In the genomic region with DNA sequence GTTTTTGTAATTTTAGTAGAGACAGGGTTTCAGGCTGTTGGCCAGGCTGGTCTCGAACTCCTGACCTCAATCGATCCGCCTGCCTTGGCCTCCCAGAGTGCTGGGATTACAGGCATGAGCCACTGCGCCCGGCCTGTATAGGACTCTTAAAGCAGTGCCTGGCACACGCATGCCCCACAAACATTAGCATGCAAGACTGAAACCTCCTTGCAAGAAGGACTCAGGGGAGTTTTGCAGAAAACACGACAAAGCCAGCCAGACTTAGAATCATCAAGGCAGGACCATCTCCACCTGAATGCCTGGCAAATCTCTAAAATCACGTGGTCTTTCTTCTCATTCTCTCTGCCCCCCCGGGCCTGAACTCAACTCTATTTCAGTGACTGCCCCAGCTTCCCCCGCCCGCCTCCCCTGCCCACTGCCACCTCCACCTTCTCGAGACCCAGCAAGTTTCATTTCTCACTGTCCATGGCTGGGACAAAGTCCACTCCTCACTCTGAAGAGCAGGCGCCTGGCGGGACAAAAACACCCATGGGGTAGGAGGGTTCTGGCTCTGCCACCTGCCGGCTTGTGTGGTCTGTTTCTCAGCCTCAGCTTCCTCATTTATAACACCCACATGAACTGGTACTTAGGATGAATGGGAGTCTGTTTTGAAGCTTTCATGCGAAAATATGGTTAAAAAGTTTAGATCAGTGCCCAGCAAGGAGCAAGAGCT, we compare ENCODE assay signal across 9 cellular contexts. TPM values are rescaled to one million over a fixed set of nuclear protein-coding genes. Genes with fewer than 3 reads are reported as not detected.
DNase-seq lines count a peak whose midpoint lies in the region; ATAC-seq, FAIRE-seq and TF ChIP-seq lines count a peak whose summit lies in the region.
"Had no signal": no experiment of that assay in that cellular context is flagged by ENCODE, and none has a peak within 500 bp of the region (broad histone marks: within the 10 kb centered on the region; RNA-seq: fewer than 3 reads in every experiment).

No MANE protein-coding gene starts in this region.

- intact Hi-C loops in HepG2 (cut with micrococcal nuclease; ENCODE audit: unreplicated experiment): loop anchor here (1.0 kb wide), 1 partner anchor 16 kb away; no protein-coding TSS in a partner anchor
- intact Hi-C loops in left cardiac atrium (cut with DNase I): no loop called here

- CTCF ChIA-PET in AG04449 (lab: Yijun Ruan, JAX) (interaction anchor here (0.9 to 3.8 kb wide), 4 partner anchors 19 to 82 kb away, joined by 3 to 23 read pairs (median 8); no protein-coding TSS in a partner anchor), HepG2 (lab: Yijun Ruan, JAX; ENCODE audit: low intra/inter-chr PET ratio, low total read pairs) (interaction anchor here (1.7 to 2.3 kb wide), 2 partner anchors 16 to 19 kb away, joined by 6 to 14 read pairs; no protein-coding TSS in a partner anchor)

- H3K9ac ChIP-seq in HepG2 (ENCODE audit: insufficient read depth, low read depth, low read length): no peak overlapping the region

- peaks cover 3% of the 10 kb centered on the region; the same call in 1 of the 2 replicates for H3K36me3 ChIP-seq in WERI-Rb-1
- no peaks in the 10 kb centered on the region for H3K36me3 ChIP-seq in HepG2 (replicated peaks in 1 of 2; ENCODE audit: control insufficient read depth in 1 of 2, insufficient read depth in 2 of 2, low read length in 2 of 2)

- no peaks in the 10 kb centered on the region for H3K27me3 ChIP-seq in WERI-Rb-1 (ENCODE audit: insufficient read depth, low read depth, severe bottlenecking)
- H3K27me3 ChIP-seq in HepG2 (ENCODE audit: control insufficient read depth in 1 of 2, insufficient read depth in 2 of 2, low read length in 2 of 2): no peaks in the 10 kb centered on the region

- TF ChIP-seq RAD21 in HepG2 (CRISPR knock-in tag; IDR thresholded peaks at IDR 0.05): 0 out of 2 replicates have a peak, but pooled peaks have one; percentile 17

- no peak overlapping the region for H2AFZ ChIP-seq in HepG2 (ENCODE audit: low read length)

- in situ Hi-C loops in HepG2 (cut with HindIII; ENCODE audit: extremely low pct_ligation_motif_present, low pct_unique_long_range_greater_than_20kb): no loop called here

- WGBS in HepG2 (ENCODE audit: low lambda C conversion rate): 33% methylated on average over 16 of the region's 16 CpGs

- ATAC-seq in HepG2 (peak; percentile 73), HG02571 (IDR thresholded peaks at IDR 0.05; ENCODE audit: unreplicated experiment) (no peak), left cardiac atrium (no peak)

- H3K4me3 ChIP-seq in AG04449 (ENCODE audit: low read depth, low read length) (peak overlapping the region; percentile 12), WERI-Rb-1 (ENCODE audit: low read depth, low read length) (no peak overlapping the region), HepG2 (replicated peaks in 1 of 3; ENCODE audit: insufficient read depth in 1 of 3, low read depth in 2 of 3, low read length in 3 of 3) (peak overlapping the region in 2 of 3 experiments; percentile 19 to 28; a peak in 1 of 6 replicates)

- BruUV-seq in HepG2 (replicated peaks; lab: Mats Ljungman, UMichigan): no TSS peak

- H3K27ac ChIP-seq in WERI-Rb-1: peak overlapping the region; percentile 1; the same call in 1 of the 2 replicates
- H3K27ac ChIP-seq in HepG2 (ENCODE audit: extremely low read length, insufficient read depth, low read length): peak overlapping the region; percentile 47

- POLR2A ChIA-PET in AG04449 (lab: Yijun Ruan, JAX) (interaction anchor here (0.6 kb wide), 1 partner anchor 118 kb away, joined by 3 read pairs; no protein-coding TSS in a partner anchor), HepG2 (lab: Yijun Ruan, JAX) (interaction anchor here (0.6 to 1.9 kb wide), 4 partner anchors 13 to 20 kb away, joined by 3 to 6 read pairs (median 4); no protein-coding TSS in a partner anchor)

- H3K4me1 ChIP-seq in HepG2 (ENCODE audit: insufficient read depth, low read length): peaks cover 27% of the 10 kb centered on the region

- TF ChIP-seq CTCF in AG04449 (IDR thresholded peaks at IDR 0.05; ENCODE audit: insufficient read depth, low read length, missing control alignments) (no peak), WERI-Rb-1 (IDR thresholded peaks at IDR 0.05; ENCODE audit: low read depth, low read length) (no peak), HepG2 (CRISPR knock-in tag; IDR thresholded peaks at IDR 0.05) (peak; percentile 62)

- H3K9me3 ChIP-seq in WERI-Rb-1 (ENCODE audit: severe bottlenecking): no peaks in the 10 kb centered on the region
- no peaks in the 10 kb centered on the region for H3K9me3 ChIP-seq in HepG2 (ENCODE audit: low read length)

- DNase-seq in AG04449 (ENCODE audit: low read depth, low spot score) (no peak), GM12891 (ENCODE audit: insufficient read length, low spot score) (no peak), WERI-Rb-1 (no peak), HepG2 (ENCODE audit: low spot score) (peak; percentile 74), retina (no peak), AG08395 (ENCODE audit: low spot score) (no peak), left cardiac atrium (no peak)

- H3K79me2 ChIP-seq in HepG2 (ENCODE audit: insufficient read depth, low read length): peaks cover 12% of the 10 kb centered on the region

- TF ChIP-seq POLR2A in GM12891 (IDR thresholded peaks at IDR 0.05; ENCODE audit: low read depth, low read length): no peak
- TF ChIP-seq POLR2A in HepG2 (IDR thresholded peaks at IDR 0.05; ENCODE audit: insufficient read depth in 1 of 2, low read depth in 2 of 2, low read length in 2 of 2): no peak

- FAIRE-seq in GM12891 (lab: Jason Lieb, UNC) (peak; percentile 56), HepG2 (lab: Jason Lieb, UNC) (peak; percentile 85)
- FAIRE-seq: G401.6 had no signal

- H3K4me2 ChIP-seq in HepG2 (ENCODE audit: low read depth, low read length): peak overlapping the region; percentile 56

- TF ChIP-seq EP300 in HepG2 (IDR thresholded peaks at IDR 0.05; ENCODE audit: low read depth in 2 of 2, low read length in 2 of 2) (no peak), HepG2 (CRISPR knock-in tag; IDR thresholded peaks at IDR 0.05; ENCODE audit: borderline replicate concordance) (no peak)

- H4K20me1 ChIP-seq in HepG2 (ENCODE audit: insufficient read depth, low read length): no peaks in the 10 kb centered on the region

RNA-seq across cellular contexts. Expression of gene TICAM1, which starts 2.4 kb away (rescaled TPM):
- polyA plus RNA-seq in GM12891 (2012; ENCODE audit: low read depth, missing spikeins): 17.8 TPM
- total RNA-seq in HepG2 (2016; rRNA removed; fragmentation: Illumina TruSeq; extraction: Trizol) (0.95 and 1.3 TPM in 2 replicates), left cardiac atrium (1 to 10 TPM; 6.9 to 8.0 TPM)
- total RNA-seq in HepG2 (2016; cell fraction: cytosol; rRNA removed; fragmentation: Illumina TruSeq; extraction: Trizol; ENCODE audit: low read depth): 0.30 and 0.44 TPM in 2 replicates
- total RNA-seq in HepG2 (2016; cell fraction: insoluble cytoplasmic fraction; rRNA removed; fragmentation: Illumina TruSeq; extraction: Trizol): 1.0 and 1.3 TPM in 2 replicates
- 1.2 and 1.4 TPM in 2 replicates for total RNA-seq in HepG2 (2016; cell fraction: membrane; rRNA removed; fragmentation: Illumina TruSeq; extraction: Trizol)
- total RNA-seq in HepG2 (2016; cell fraction: nucleus; rRNA removed; fragmentation: Illumina TruSeq; extraction: Trizol): 0.47 and 1.1 TPM in 2 replicates
- 0.33 and 0.61 TPM in 2 replicates for polyA plus RNA-seq in HepG2 (2011; rRNA removed)
- 0.45 and 0.47 TPM in 2 replicates for polyA plus RNA-seq in HepG2 (2011; cell fraction: cytosol; rRNA removed)
- polyA plus RNA-seq in HepG2 (2011; cell fraction: nucleus; rRNA removed): 1.7 and 2.4 TPM in 2 replicates
- polyA plus RNA-seq in HepG2 (2012): 2.7 and 4.4 TPM in 2 replicates
- polyA plus RNA-seq in HepG2 (2016; cell fraction: cytosol; fragmentation: Illumina TruSeq; extraction: Trizol; ENCODE audit: low read depth): 0.70 and 0.91 TPM in 2 replicates
- polyA plus RNA-seq in HepG2 (2016; cell fraction: insoluble cytoplasmic fraction; fragmentation: Illumina TruSeq; extraction: Trizol; ENCODE audit: low read depth): 3.0 and 3.7 TPM in 2 replicates
- 1.5 and 1.9 TPM in 2 replicates for polyA plus RNA-seq in HepG2 (2016; cell fraction: membrane; fragmentation: Illumina TruSeq; extraction: Trizol; ENCODE audit: low read depth)
- 4.0 and 4.6 TPM in 2 replicates for polyA plus RNA-seq in HepG2 (2016; cell fraction: nucleus; fragmentation: Illumina TruSeq; extraction: Trizol; ENCODE audit: insufficient read depth, low read depth)
- 0.70 and 1.7 TPM in 2 replicates for polyA minus RNA-seq in HepG2 (2011; rRNA and poly(A)+ RNA removed; ENCODE audit: low replicate concordance)
- polyA minus RNA-seq in HepG2 (2011; cell fraction: cytosol; rRNA and poly(A)+ RNA removed): 1.4 and 1.6 TPM in 2 replicates
- 0.50 and 0.52 TPM in 2 replicates for polyA minus RNA-seq in HepG2 (2011; cell fraction: nucleus; rRNA and poly(A)+ RNA removed)

RNA-seq across cellular contexts. Expression of gene FEM1A, which starts 37.6 kb away (rescaled TPM):
- 0.51 TPM for polyA plus RNA-seq in GM12891 (2012; ENCODE audit: low read depth, missing spikeins)
- total RNA-seq in HepG2 (2016; rRNA removed; fragmentation: Illumina TruSeq; extraction: Trizol) (10.8 and 11.6 TPM in 2 replicates), left cardiac atrium (10 to 100 TPM; 24.1 to 25.0 TPM)
- 1.9 and 2.0 TPM in 2 replicates for total RNA-seq in HepG2 (2016; cell fraction: cytosol; rRNA removed; fragmentation: Illumina TruSeq; extraction: Trizol; ENCODE audit: low read depth)
- total RNA-seq in HepG2 (2016; cell fraction: insoluble cytoplasmic fraction; rRNA removed; fragmentation: Illumina TruSeq; extraction: Trizol): 10.8 and 11.2 TPM in 2 replicates
- total RNA-seq in HepG2 (2016; cell fraction: membrane; rRNA removed; fragmentation: Illumina TruSeq; extraction: Trizol): 8.3 and 9.0 TPM in 2 replicates
- total RNA-seq in HepG2 (2016; cell fraction: nucleus; rRNA removed; fragmentation: Illumina TruSeq; extraction: Trizol): 6.7 and 7.8 TPM in 2 replicates
- polyA plus RNA-seq in HepG2 (2011; rRNA removed): 3.2 and 4.2 TPM in 2 replicates
- 3.1 and 4.4 TPM in 2 replicates for polyA plus RNA-seq in HepG2 (2011; cell fraction: cytosol; rRNA removed)
- 3.3 and 4.8 TPM in 2 replicates for polyA plus RNA-seq in HepG2 (2011; cell fraction: nucleus; rRNA removed)
- 0.23 and 0.29 TPM in 2 replicates for polyA plus RNA-seq in HepG2 (2012)
- 0.88 and 1.0 TPM in 2 replicates for polyA plus RNA-seq in HepG2 (2016; cell fraction: cytosol; fragmentation: Illumina TruSeq; extraction: Trizol; ENCODE audit: low read depth)
- polyA plus RNA-seq in HepG2 (2016; cell fraction: insoluble cytoplasmic fraction; fragmentation: Illumina TruSeq; extraction: Trizol; ENCODE audit: low read depth): 8.3 and 9.1 TPM in 2 replicates
- polyA plus RNA-seq in HepG2 (2016; cell fraction: membrane; fragmentation: Illumina TruSeq; extraction: Trizol; ENCODE audit: low read depth): 4.1 and 4.3 TPM in 2 replicates
- 6.8 TPM in 2 replicates for polyA plus RNA-seq in HepG2 (2016; cell fraction: nucleus; fragmentation: Illumina TruSeq; extraction: Trizol; ENCODE audit: insufficient read depth, low read depth)
- polyA minus RNA-seq in HepG2 (2011; rRNA and poly(A)+ RNA removed; ENCODE audit: low replicate concordance): 16.5 and 16.7 TPM in 2 replicates
- polyA minus RNA-seq in HepG2 (2011; cell fraction: cytosol; rRNA and poly(A)+ RNA removed): 4.8 and 5.5 TPM in 2 replicates
- 6.6 and 7.5 TPM in 2 replicates for polyA minus RNA-seq in HepG2 (2011; cell fraction: nucleus; rRNA and poly(A)+ RNA removed)

RNA-seq across cellular contexts. Expression of gene PLIN3, which starts 38.3 kb away (rescaled TPM):
- polyA plus RNA-seq in GM12891 (2012; ENCODE audit: low read depth, missing spikeins): 75.6 TPM
- total RNA-seq in HepG2 (2016; rRNA removed; fragmentation: Illumina TruSeq; extraction: Trizol): 49.3 and 59.8 TPM in 2 replicates
- total RNA-seq in HepG2 (2016; cell fraction: cytosol; rRNA removed; fragmentation: Illumina TruSeq; extraction: Trizol; ENCODE audit: low read depth): 8.6 and 11.0 TPM in 2 replicates
- 52.7 and 59.0 TPM in 2 replicates for total RNA-seq in HepG2 (2016; cell fraction: insoluble cytoplasmic fraction; rRNA removed; fragmentation: Illumina TruSeq; extraction: Trizol)
- 25.3 and 25.7 TPM in 2 replicates for total RNA-seq in HepG2 (2016; cell fraction: membrane; rRNA removed; fragmentation: Illumina TruSeq; extraction: Trizol)
- 20.1 and 21.0 TPM in 2 replicates for total RNA-seq in HepG2 (2016; cell fraction: nucleus; rRNA removed; fragmentation: Illumina TruSeq; extraction: Trizol)
- polyA plus RNA-seq in HepG2 (2011; rRNA removed): 57.9 and 69.4 TPM in 2 replicates
- polyA plus RNA-seq in HepG2 (2011; cell fraction: cytosol; rRNA removed): 64.8 and 97.9 TPM in 2 replicates
- 34.7 and 36.0 TPM in 2 replicates for polyA plus RNA-seq in HepG2 (2011; cell fraction: nucleus; rRNA removed)
- 36.2 and 55.0 TPM in 2 replicates for polyA plus RNA-seq in HepG2 (2012)
- 10.8 and 11.1 TPM in 2 replicates for polyA plus RNA-seq in HepG2 (2016; cell fraction: cytosol; fragmentation: Illumina TruSeq; extraction: Trizol; ENCODE audit: low read depth)
- 68.3 and 74.9 TPM in 2 replicates for polyA plus RNA-seq in HepG2 (2016; cell fraction: insoluble cytoplasmic fraction; fragmentation: Illumina TruSeq; extraction: Trizol; ENCODE audit: low read depth)
- 20.0 and 20.9 TPM in 2 replicates for polyA plus RNA-seq in HepG2 (2016; cell fraction: membrane; fragmentation: Illumina TruSeq; extraction: Trizol; ENCODE audit: low read depth)
- 31.2 and 32.3 TPM in 2 replicates for polyA plus RNA-seq in HepG2 (2016; cell fraction: nucleus; fragmentation: Illumina TruSeq; extraction: Trizol; ENCODE audit: insufficient read depth, low read depth)
- polyA minus RNA-seq in HepG2 (2011; rRNA and poly(A)+ RNA removed; ENCODE audit: low replicate concordance): 93.3 and 183 TPM in 2 replicates
- 76.8 and 81.5 TPM in 2 replicates for polyA minus RNA-seq in HepG2 (2011; cell fraction: cytosol; rRNA and poly(A)+ RNA removed)
- polyA minus RNA-seq in HepG2 (2011; cell fraction: nucleus; rRNA and poly(A)+ RNA removed): 26.5 and 32.3 TPM in 2 replicates
- total RNA-seq in left cardiac atrium: 10 to 100 TPM; 25.3 to 35.1 TPM
